ENCODE assay signal across 25 cellular contexts in the genomic region with DNA sequence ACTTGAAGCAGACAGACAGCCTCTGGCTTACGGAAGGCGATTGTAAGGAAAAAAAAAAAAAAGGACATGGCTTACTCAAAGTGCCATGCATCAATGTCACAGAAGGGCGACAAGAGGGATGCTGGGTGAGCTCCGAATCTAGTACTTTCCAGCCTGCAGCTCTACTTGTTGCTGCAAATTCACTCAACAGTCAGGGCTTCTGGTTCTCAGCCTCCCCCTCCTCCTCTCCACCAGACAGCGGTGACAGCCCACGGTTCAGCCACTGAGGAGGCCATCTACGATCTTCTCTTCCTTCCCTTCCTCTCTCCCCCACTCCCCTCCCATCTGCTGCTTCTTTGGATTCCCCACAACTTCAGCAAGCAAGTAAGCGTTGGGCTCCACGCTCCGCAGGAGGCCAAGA.
DNase-seq lines count a peak whose midpoint lies in the region; TF ChIP-seq lines count a peak whose summit lies in the region.
"Had no signal": no experiment of that assay in that cellular context is flagged by ENCODE, and none has a peak within 500 bp of the region (broad histone marks: within the 10 kb centered on the region; RNA-seq: fewer than 3 reads in every experiment).

No MANE protein-coding gene starts in this region.

- H3K27ac Mint-ChIP-seq in CD14-positive monocyte: peak overlapping the region in 4 of 7 donors; percentile 39 to 70 (median 56)
- no peak overlapping the region for H3K27ac Mint-ChIP-seq in nephron progenitor cell
- H3K27ac Mint-ChIP-seq in osteocyte (ENCODE audit: unreplicated experiment): no peak overlapping the region
- no peak overlapping the region for H3K27ac Mint-ChIP-seq in activated T-helper 1 cell treated with anti-CD3 and anti-CD28 coated beads, Interleukin-12 subunit alpha, Interleukin-12 subunit beta, Interleukin-2, Interleukin-4 antibody, amounts not matched to agents 30 ng/mL and 10 ng/mL and 1 ng/mL, durations not matched to agents 14 hours and 24 hours and 36 hours

- H3K4me2 ChIP-seq in hepatocyte: no peak overlapping the region
- H3K4me2 ChIP-seq: A549, KMS-11 had no signal

- intact Hi-C loops in CD14-positive monocyte (cut with micrococcal nuclease): no loop called here
- intact Hi-C loops in activated T-helper 1 cell treated with anti-CD3 and anti-CD28 coated beads, Interleukin-12 subunit alpha, Interleukin-12 subunit beta, Interleukin-2, Interleukin-4 antibody, amounts not matched to agents 30 ng/mL and 10 ng/mL and 1 ng/mL, durations not matched to agents 14 hours and 24 hours and 36 hours (cut with micrococcal nuclease): no loop called here

- peaks cover 4% of the 10 kb centered on the region for H3K27me3 ChIP-seq in hepatocyte
- H3K27me3 ChIP-seq: neutrophil, vagina had no signal

- no peaks in the 10 kb centered on the region for H4K20me1 ChIP-seq in hepatocyte (ENCODE audit: insufficient read depth, poor library complexity, severe bottlenecking)

- peaks cover 35% of the 10 kb centered on the region for H3K4me1 Mint-ChIP-seq in CD14-positive monocyte
- peaks cover 60% of the 10 kb centered on the region for H3K4me1 Mint-ChIP-seq in nephron progenitor cell
- H3K4me1 Mint-ChIP-seq in osteocyte (ENCODE audit: unreplicated experiment): peaks cover 3% of the 10 kb centered on the region
- no peaks in the 10 kb centered on the region for H3K4me1 Mint-ChIP-seq in activated T-helper 1 cell treated with anti-CD3 and anti-CD28 coated beads, Interleukin-12 subunit alpha, Interleukin-12 subunit beta, Interleukin-2, Interleukin-4 antibody, amounts not matched to agents 30 ng/mL and 10 ng/mL and 1 ng/mL, durations not matched to agents 14 hours and 24 hours and 36 hours (ENCODE audit: low read depth)

- DNase-seq in CD14-positive monocyte (ENCODE audit: low spot score) (no peak), SK-N-DZ (ENCODE audit: low spot score) (peak; percentile 38), nephron progenitor cell (no peak), hepatocyte (ENCODE audit: low spot score) (no peak), KG1 (lab: John Stamatoyannopoulos, UW) (no peak), osteocyte (ENCODE audit: extremely low spot score, unreplicated experiment) (no peak)
- DNase-seq in activated T-helper 1 cell treated with anti-CD3 and anti-CD28 coated beads, Interleukin-12 subunit alpha, Interleukin-12 subunit beta, Interleukin-2, Interleukin-4 antibody, amounts not matched to agents 30 ng/mL and 10 ng/mL and 1 ng/mL, durations not matched to agents 14 hours and 24 hours and 36 hours (ENCODE audit: low spot score): no peak
- DNase-seq: activated naive CD4-positive, alpha-beta T cell treated with anti-CD3 and anti-CD28 coated beads, Interleukin-2, amount 50 U/mL, for 16 hours; AML-193; CD8-positive, alpha-beta memory T cell; DMS 273 treated with DMSO at 0.1 percent for 48 hours; MM.1S; NCI-H1436; NCI-H345; NCI-H748 treated with DMSO at 0.1 percent for 48 hours; stimulated activated CD4-positive, alpha-beta T cell treated with anti-CD3 and anti-CD28 coated beads, Interleukin-15, amount 100 ng/mL, for 24 hours; stimulated activated naive CD4-positive, alpha-beta T cell had no signal

- no peaks in the 10 kb centered on the region for H3K9me3 ChIP-seq in hepatocyte (ENCODE audit: low read depth)
- H3K9me3 ChIP-seq: A549, neutrophil, psoas muscle, thoracic aorta, vagina had no signal

- TF ChIP-seq CTCF in CD14-positive monocyte (IDR thresholded peaks at IDR 0.05) (no peak), nephron progenitor cell (IDR thresholded peaks at IDR 0.05) (no peak), hepatocyte (IDR thresholded peaks at IDR 0.05; ENCODE audit: poor library complexity) (no peak), osteocyte (IDR thresholded peaks at IDR 0.05) (no peak)

- H3K27ac ChIP-seq in cingulate gyrus (ENCODE audit: low read depth, low read length) (peak overlapping the region; percentile 19), hepatocyte (no peak overlapping the region)
- H3K27ac ChIP-seq: A549, epithelial cell of prostate, KMS-11, neutrophil, psoas muscle, thoracic aorta, vagina had no signal

- WGBS in hepatocyte (ENCODE audit: low lambda C conversion rate, missing lambda C conversion rate): 77% methylated on average over 10 of the region's 10 CpGs

- H3K36me3 ChIP-seq in hepatocyte (replicated peaks; ENCODE audit: insufficient read depth, low read depth): no peaks in the 10 kb centered on the region
- H3K36me3 ChIP-seq: neutrophil, thoracic aorta, vagina had no signal

- H3K27me3 Mint-ChIP-seq in CD14-positive monocyte (ENCODE audit: low read depth in 3 of 3): peaks cover 0 to 6% (median 0%) of the 10 kb centered on the region in 3 donors
- H3K27me3 Mint-ChIP-seq in nephron progenitor cell (ENCODE audit: low read depth, poor library complexity): peaks cover 58% of the 10 kb centered on the region
- peaks cover 64% of the 10 kb centered on the region for H3K27me3 Mint-ChIP-seq in osteocyte (ENCODE audit: unreplicated experiment)
- peaks cover 2% of the 10 kb centered on the region for H3K27me3 Mint-ChIP-seq in activated T-helper 1 cell treated with anti-CD3 and anti-CD28 coated beads, Interleukin-12 subunit alpha, Interleukin-12 subunit beta, Interleukin-2, Interleukin-4 antibody, amounts not matched to agents 30 ng/mL and 10 ng/mL and 1 ng/mL, durations not matched to agents 14 hours and 24 hours and 36 hours (ENCODE audit: insufficient read depth)
- H3K27me3 Mint-ChIP-seq: CD8-positive, alpha-beta memory T cell had no signal

- no peak overlapping the region for H2AFZ ChIP-seq in hepatocyte

- H3K4me3 Mint-ChIP-seq in CD14-positive monocyte (no peak overlapping the region), nephron progenitor cell (peak overlapping the region; percentile 6), osteocyte (ENCODE audit: unreplicated experiment) (no peak overlapping the region)
- H3K4me3 Mint-ChIP-seq in activated T-helper 1 cell treated with anti-CD3 and anti-CD28 coated beads, Interleukin-12 subunit alpha, Interleukin-12 subunit beta, Interleukin-2, Interleukin-4 antibody, amounts not matched to agents 30 ng/mL and 10 ng/mL and 1 ng/mL, durations not matched to agents 14 hours and 24 hours and 36 hours: no peak overlapping the region
- H3K4me3 Mint-ChIP-seq: CD8-positive, alpha-beta memory T cell had no signal

- no peaks in the 10 kb centered on the region for H3K9me3 Mint-ChIP-seq in CD14-positive monocyte
- no peaks in the 10 kb centered on the region for H3K9me3 Mint-ChIP-seq in nephron progenitor cell
- H3K9me3 Mint-ChIP-seq in osteocyte (ENCODE audit: unreplicated experiment): no peaks in the 10 kb centered on the region
- no peaks in the 10 kb centered on the region for H3K9me3 Mint-ChIP-seq in activated T-helper 1 cell treated with anti-CD3 and anti-CD28 coated beads, Interleukin-12 subunit alpha, Interleukin-12 subunit beta, Interleukin-2, Interleukin-4 antibody, amounts not matched to agents 30 ng/mL and 10 ng/mL and 1 ng/mL, durations not matched to agents 14 hours and 24 hours and 36 hours
- H3K9me3 Mint-ChIP-seq: CD8-positive, alpha-beta memory T cell had no signal

- no peaks in the 10 kb centered on the region for H3K9me2 ChIP-seq in hepatocyte (replicated peaks; ENCODE audit: insufficient read depth)

- peaks cover 4% of the 10 kb centered on the region for H3K4me1 ChIP-seq in hepatocyte (ENCODE audit: insufficient read depth)
- H3K4me1 ChIP-seq: psoas muscle, vagina had no signal

- no peaks in the 10 kb centered on the region for H3K79me2 ChIP-seq in hepatocyte

- H3K4me3 ChIP-seq in hepatocyte: no peak overlapping the region
- H3K4me3 ChIP-seq: A549, psoas muscle, thoracic aorta, vagina had no signal

- H3K36me3 Mint-ChIP-seq in CD14-positive monocyte (peaks cover 37 to 55% of the 10 kb centered on the region in 2 donors), nephron progenitor cell (ENCODE audit: low read depth) (no peaks in the 10 kb centered on the region), osteocyte (ENCODE audit: unreplicated experiment) (no peaks in the 10 kb centered on the region)
- H3K36me3 Mint-ChIP-seq in activated T-helper 1 cell treated with anti-CD3 and anti-CD28 coated beads, Interleukin-12 subunit alpha, Interleukin-12 subunit beta, Interleukin-2, Interleukin-4 antibody, amounts not matched to agents 30 ng/mL and 10 ng/mL and 1 ng/mL, durations not matched to agents 14 hours and 24 hours and 36 hours (ENCODE audit: low read depth): no peaks in the 10 kb centered on the region

Comparison
In these comparisons a context has a peak if more than half of its experiments do, and no peak if none do; other contexts are left out.
1. H3K27ac Mint-ChIP-seq: peak in CD14-positive monocyte (4 of 7); none in nephron progenitor cell (single experiment), osteocyte (single experiment) and activated T-helper 1 cell treated with anti-CD3 and anti-CD28 coated beads, Interleukin-12 subunit alpha, Interleukin-12 subunit beta, Interleukin-2, Interleukin-4 antibody, amounts not matched to agents 30 ng/mL and 10 ng/mL and 1 ng/mL, durations not matched to agents 14 hours and 24 hours and 36 hours (single experiment).